Comparison of ENCODE assay signal across 8 cellular contexts in the genomic region with DNA sequence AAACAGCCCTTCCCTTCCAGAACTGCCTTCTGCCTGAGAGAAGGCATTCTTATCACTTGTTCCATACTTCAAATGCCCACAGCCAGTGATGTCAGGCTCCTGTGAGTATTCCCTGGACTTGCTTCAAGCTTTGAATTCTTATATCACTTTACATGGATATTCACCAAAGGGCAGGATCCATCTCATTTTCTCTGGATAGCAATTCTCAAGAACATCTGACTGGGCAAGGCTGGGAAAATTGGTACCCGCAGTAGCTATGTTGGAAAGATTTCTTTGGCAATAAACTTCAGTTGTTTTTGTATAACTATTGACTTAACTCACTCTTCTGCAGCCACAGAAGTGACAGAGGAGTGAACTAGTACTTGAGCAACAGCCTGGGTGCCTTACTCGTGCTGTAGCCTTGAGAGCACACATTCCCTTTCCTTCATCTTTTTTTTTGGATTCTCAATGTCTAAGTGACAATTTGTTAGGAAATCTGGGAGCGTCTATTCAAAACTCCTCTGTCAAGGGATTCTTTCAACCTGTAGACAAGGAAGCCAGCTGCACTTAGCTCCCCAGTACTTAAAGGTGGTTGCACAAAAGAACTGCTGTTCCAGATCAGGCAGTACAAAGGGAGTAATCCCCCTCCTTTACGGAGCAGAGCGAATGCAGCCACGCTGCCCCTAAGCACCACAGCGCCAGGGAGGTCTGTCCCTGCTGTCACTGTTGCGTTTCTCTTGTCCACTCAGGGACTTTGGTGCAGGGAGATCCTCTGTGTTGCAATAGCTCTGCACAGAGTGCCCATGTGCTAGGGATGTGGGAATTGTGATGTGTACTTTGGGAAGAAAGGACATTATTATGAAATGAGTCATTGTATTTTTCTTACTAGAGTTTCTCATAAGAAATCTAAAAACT.
DNase-seq lines count a peak whose midpoint lies in the region; ATAC-seq and TF ChIP-seq lines count a peak whose summit lies in the region.

No MANE protein-coding gene starts in this region.

- H3K4me1 ChIP-seq in body of pancreas = no peaks in the 10 kb centered on the region

- POLR2A ChIA-PET in activated CD8-positive, alpha-beta T cell treated with anti-CD3 and anti-CD28 coated beads for 36 hours (lab: Charles Lee) = no interaction called here

- H3K36me3 ChIP-seq in body of pancreas (replicated peaks in 1 of 2; ENCODE audit: insufficient read depth in 1 of 2, low read depth in 2 of 2) = no peaks in the 10 kb centered on the region

- CTCF ChIA-PET in activated CD8-positive, alpha-beta T cell treated with anti-CD3 and anti-CD28 coated beads for 36 hours (lab: Charles Lee) = no interaction called here

- H3K27me3 ChIP-seq in body of pancreas = no peaks in the 10 kb centered on the region

- WGBS in body of pancreas, 2 donors = 81 to 90% methylated on average over 7 to 8 of the region's 8 CpGs

- intact Hi-C loops in body of pancreas (cut with DNase I) = no loop called here
- intact Hi-C loops in activated CD8-positive, alpha-beta T cell treated with anti-CD3 and anti-CD28 coated beads for 36 hours (cut with micrococcal nuclease) = no loop called here

- no peaks in the 10 kb centered on the region for H3K9me3 Mint-ChIP-seq in activated CD8-positive, alpha-beta T cell treated with anti-CD3 and anti-CD28 coated beads for 36 hours

- peak; percentile 46 for DNase-seq in HT-29 (ENCODE audit: low spot score)
- peak in 3 of 4 donors; percentile 17 to 32 (median 32) for DNase-seq in body of pancreas
- peak; percentile 64 for DNase-seq in islet precursor cell
- DNase-seq in stromal cell of bone marrow (ENCODE audit: low read depth) = peak; percentile 84
- DNase-seq in stimulated activated CD4-positive, alpha-beta T cell treated with anti-CD3 and anti-CD28 coated beads, Interleukin-15, amount 100 ng/mL, for 24 hours = no peak
- no peak for DNase-seq in activated CD8-positive, alpha-beta T cell treated with anti-CD3 and anti-CD28 coated beads for 36 hours
- DNase-seq in DMS79 (lab: John Stamatoyannopoulos, UW) = no peak
- DNase-seq in NOMO-1 treated with dmso at 0.1 percent for 144 hours (lab: John Stamatoyannopoulos, UW; ENCODE audit: unreplicated experiment) = no peak

- no peak overlapping the region for H3K4me3 ChIP-seq in body of pancreas

- no peaks in the 10 kb centered on the region for H3K27me3 Mint-ChIP-seq in activated CD8-positive, alpha-beta T cell treated with anti-CD3 and anti-CD28 coated beads for 36 hours

- H3K27ac ChIP-seq in body of pancreas = no peak overlapping the region

- no peak for TF ChIP-seq CTCF in body of pancreas (IDR thresholded peaks at IDR 0.05)
- TF ChIP-seq CTCF in activated CD8-positive, alpha-beta T cell treated with anti-CD3 and anti-CD28 coated beads for 36 hours (IDR thresholded peaks at IDR 0.05) = no peak

- peaks cover 24% of the 10 kb centered on the region for H3K36me3 Mint-ChIP-seq in activated CD8-positive, alpha-beta T cell treated with anti-CD3 and anti-CD28 coated beads for 36 hours (ENCODE audit: low read depth)

- H3K4me3 Mint-ChIP-seq in activated CD8-positive, alpha-beta T cell treated with anti-CD3 and anti-CD28 coated beads for 36 hours = no peak overlapping the region

- H3K27ac Mint-ChIP-seq in activated CD8-positive, alpha-beta T cell treated with anti-CD3 and anti-CD28 coated beads for 36 hours = no peak overlapping the region

- H3K9me3 ChIP-seq in body of pancreas = no peaks in the 10 kb centered on the region

- no peak for TF ChIP-seq POLR2A in body of pancreas (IDR thresholded peaks at IDR 0.05)

- peak; percentile 73 for ATAC-seq in body of pancreas
- no peak for ATAC-seq in activated CD8-positive, alpha-beta T cell treated with anti-CD3 and anti-CD28 coated beads for 36 hours

- H3K4me1 Mint-ChIP-seq in activated CD8-positive, alpha-beta T cell treated with anti-CD3 and anti-CD28 coated beads for 36 hours (ENCODE audit: low read depth) = peaks cover 9% of the 10 kb centered on the region

Comparison
In these comparisons a context has a peak if more than half of its experiments do, and no peak if none do; other contexts are left out.
1. DNase-seq: peak in HT-29 (single experiment), body of pancreas (3 of 4), islet precursor cell (single experiment) and stromal cell of bone marrow (single experiment); none in stimulated activated CD4-positive, alpha-beta T cell treated with anti-CD3 and anti-CD28 coated beads, Interleukin-15, amount 100 ng/mL, for 24 hours (single experiment), activated CD8-positive, alpha-beta T cell treated with anti-CD3 and anti-CD28 coated beads for 36 hours (single experiment), DMS79 (single experiment) and NOMO-1 treated with dmso at 0.1 percent for 144 hours (single experiment).